ENCODE assay signal across 12 cellular contexts in genomic region chr1:235838021-235838420, GRCh38.
"Had no signal": no experiment of that assay in that cellular context is flagged by ENCODE, and none has a peak within 500 bp of the region (broad histone marks: within the 10 kb centered on the region; RNA-seq: fewer than 3 reads in every experiment).

No MANE protein-coding gene starts in this region.

- H3K4me1 ChIP-seq: parathyroid adenoma had no signal

- H3K27ac ChIP-seq: adrenal gland, coronary artery, epithelial cell of prostate, gastrocnemius medialis, parathyroid adenoma, tibial nerve, VCaP had no signal

- H3K27ac Mint-ChIP-seq: T-cell had no signal

- FAIRE-seq: kidney had no signal

- H2AFZ ChIP-seq: parathyroid adenoma had no signal

- H3K4me3 Mint-ChIP-seq: T-cell had no signal

- H3K9me3 Mint-ChIP-seq: T-cell had no signal

- H3K36me3 ChIP-seq: adrenal gland, gastrocnemius medialis, tibial nerve had no signal

- H3K4me3 ChIP-seq: adrenal gland, coronary artery, gastrocnemius medialis, tibial nerve had no signal

- ATAC-seq: gastrocnemius medialis, T-cell had no signal

- H3K9me3 ChIP-seq: adrenal gland, gastrocnemius medialis, tibial nerve had no signal

- H3K9ac ChIP-seq: parathyroid adenoma had no signal

- H3K27me3 ChIP-seq: adrenal gland, gastrocnemius medialis, tibial nerve had no signal

- DNase-seq: activated T-cell treated with anti-CD3 and anti-CD28 coated beads, Interleukin-2, amount 50 U/mL, for 48 hours; adrenal gland; effector CD4-positive, alpha-beta T cell; gastrocnemius medialis; kidney; T-cell; T1000 had no signal

- H3K27me3 Mint-ChIP-seq: T-cell had no signal
